In the genomic region with DNA sequence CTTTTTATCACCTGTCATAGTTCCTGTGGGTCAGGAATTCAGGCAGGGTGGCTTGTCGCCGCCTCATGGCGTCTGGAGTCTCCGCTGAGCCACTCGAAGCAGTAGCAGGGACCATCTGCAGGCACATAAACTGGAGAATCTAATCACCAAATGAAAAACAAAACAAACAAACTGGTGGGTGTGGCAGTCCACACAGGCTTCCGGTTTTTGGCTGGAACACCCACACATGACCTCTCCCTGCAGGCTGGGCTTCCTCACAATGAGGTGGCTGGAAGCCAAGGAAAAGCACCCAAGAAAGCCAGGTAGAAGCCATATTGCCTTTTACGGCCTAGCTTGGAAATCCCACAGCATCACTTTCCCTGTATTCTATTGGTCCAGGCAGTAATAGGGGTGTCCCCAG, we compare ENCODE assay signal across 20 cellular contexts.
DNase-seq lines count a peak whose midpoint lies in the region; ATAC-seq, FAIRE-seq and TF ChIP-seq lines count a peak whose summit lies in the region.
"Had no signal": no experiment of that assay in that cellular context is flagged by ENCODE, and none has a peak within 500 bp of the region (broad histone marks: within the 10 kb centered on the region; RNA-seq: fewer than 3 reads in every experiment).

No MANE protein-coding gene starts in this region.

- H3K4me1 Mint-ChIP-seq in MCF 10A (ENCODE audit: insufficient read depth, unreplicated experiment): peaks cover 40% of the 10 kb centered on the region
- H3K4me1 Mint-ChIP-seq in CD4-positive, alpha-beta memory T cell: no peaks in the 10 kb centered on the region

- no peaks in the 10 kb centered on the region for H3K9me3 ChIP-seq in breast epithelium
- no peaks in the 10 kb centered on the region for H3K9me3 ChIP-seq in CD4-positive, alpha-beta memory T cell (ENCODE audit: control insufficient read depth in 1 of 2, low read length in 2 of 2)
- H3K9me3 ChIP-seq: sigmoid colon had no signal

- BruUV-seq in MCF 10A (replicated peaks; lab: Mats Ljungman, UMichigan): no TSS peak

- H3K36me3 ChIP-seq in breast epithelium (no peaks in the 10 kb centered on the region), bronchial epithelial cell (ENCODE audit: control insufficient read depth, insufficient read depth, low read length) (no peaks in the 10 kb centered on the region)
- no peaks in the 10 kb centered on the region for H3K36me3 ChIP-seq in CD4-positive, alpha-beta memory T cell (ENCODE audit: insufficient read depth, low read length)
- H3K36me3 ChIP-seq: BLaER1 treated with 17β-estradiol and CSF1 and Interleukin-3, amounts not matched to agents 10 nM and 100 nM; brain microvascular endothelial cell; sigmoid colon had no signal

- H3K27me3 Mint-ChIP-seq in MCF 10A (ENCODE audit: insufficient read depth, unreplicated experiment): no peaks in the 10 kb centered on the region
- H3K27me3 Mint-ChIP-seq in CD4-positive, alpha-beta memory T cell: peaks cover 1 to 8% of the 10 kb centered on the region in 2 donors

- DNase-seq in MCF 10A (ENCODE audit: unreplicated experiment) (peak; percentile 70), breast epithelium (ENCODE audit: low spot score in 2 of 2) (no peak), NCI-H748 (lab: John Stamatoyannopoulos, UW; ENCODE audit: unreplicated experiment) (peak; percentile 89), bronchial epithelial cell (ENCODE audit: low read depth) (peak; percentile 71)
- no peak for DNase-seq in CD4-positive, alpha-beta memory T cell
- DNase-seq: ACHN; activated CD4-positive, alpha-beta T cell treated with anti-CD3 and anti-CD28 coated beads for 48 hours; activated effector memory CD4-positive, alpha-beta T cell treated with anti-CD3 and anti-CD28 coated beads, Interleukin-2, amount 50 U/mL, for 16 hours; brain microvascular endothelial cell; head of caudate nucleus; Karpas-422; NCI-H2171 treated with DMSO at 0.1 percent for 48 hours; sigmoid colon had no signal

- H3K27ac ChIP-seq in breast epithelium: peak overlapping the region in 1 of 2 donors; percentile 20
- no peak overlapping the region for H3K27ac ChIP-seq in CD4-positive, alpha-beta memory T cell (ENCODE audit: low read depth, low read length)
- H3K27ac ChIP-seq: brain microvascular endothelial cell, coronary artery, sigmoid colon had no signal

- H3K27me3 ChIP-seq in breast epithelium (no peaks in the 10 kb centered on the region), bronchial epithelial cell (ENCODE audit: control insufficient read depth, insufficient read depth, low read length) (no peaks in the 10 kb centered on the region)
- no peaks in the 10 kb centered on the region for H3K27me3 ChIP-seq in CD4-positive, alpha-beta memory T cell (ENCODE audit: insufficient read depth, low read length)
- H3K27me3 ChIP-seq: BLaER1 treated with 17β-estradiol and CSF1 and Interleukin-3, amounts not matched to agents 10 nM and 100 nM; brain microvascular endothelial cell; sigmoid colon had no signal

- intact Hi-C loops in MCF 10A (cut with micrococcal nuclease) (no loop called here), breast epithelium (cut with DNase I; ENCODE audit: low total_unique reads) (no loop called here)
- intact Hi-C loops in CD4-positive, alpha-beta memory T cell (cut with micrococcal nuclease): no loop called here

- CTCF ChIA-PET in MCF 10A (lab: Yijun Ruan, JAX): interaction anchor here (1.3 to 3.9 kb wide), 2 partner anchors 82 to 430 kb away, joined by 6 to 14 read pairs; no protein-coding TSS in a partner anchor
- CTCF ChIA-PET in CD4-positive, alpha-beta memory T cell (lab: Charles Lee; ENCODE audit: partially characterized antibody): no interaction called here

- no peak overlapping the region for H3K4me3 ChIP-seq in breast epithelium
- no peak overlapping the region for H3K4me3 ChIP-seq in bronchial epithelial cell (ENCODE audit: low read depth, low read length)
- H3K4me3 ChIP-seq in CD4-positive, alpha-beta memory T cell (ENCODE audit: low read length in 2 of 2): no peak overlapping the region
- H3K4me3 ChIP-seq: BLaER1 treated with 17β-estradiol and CSF1 and Interleukin-3, amounts not matched to agents 10 nM and 100 nM; coronary artery; sigmoid colon had no signal

- ATAC-seq in HG03565 (IDR thresholded peaks at IDR 0.05; ENCODE audit: unreplicated experiment) (no peak), GM18867 (IDR thresholded peaks at IDR 0.05; ENCODE audit: unreplicated experiment) (no peak), HG03342 (IDR thresholded peaks at IDR 0.05; ENCODE audit: unreplicated experiment) (no peak)

- H3K9me3 Mint-ChIP-seq in MCF 10A (ENCODE audit: unreplicated experiment): no peaks in the 10 kb centered on the region
- H3K9me3 Mint-ChIP-seq in CD4-positive, alpha-beta memory T cell: peaks cover 0 to 12% (median under 1%) of the 10 kb centered on the region in 8 donors

- TF ChIP-seq CTCF in MCF 10A (IDR thresholded peaks at IDR 0.05; ENCODE audit: unreplicated experiment): no peak
- TF ChIP-seq CTCF in breast epithelium (IDR thresholded peaks at IDR 0.05): no peak
- TF ChIP-seq CTCF in bronchial epithelial cell (IDR thresholded peaks at IDR 0.05; ENCODE audit: insufficient read depth, low read length, severe bottlenecking): no peak

- POLR2A ChIA-PET in MCF 10A (lab: Yijun Ruan, JAX): interaction anchor here (0.7 to 4.9 kb wide), 8 partner anchors 8 to 199 kb away, joined by 3 to 37 read pairs (median 16); no protein-coding TSS in a partner anchor
- POLR2A ChIA-PET in CD4-positive, alpha-beta memory T cell (lab: Charles Lee; ENCODE audit: partially characterized antibody): no interaction called here

- peaks cover 7% of the 10 kb centered on the region for H3K36me3 Mint-ChIP-seq in MCF 10A (ENCODE audit: insufficient read depth, unreplicated experiment)
- H3K36me3 Mint-ChIP-seq in CD4-positive, alpha-beta memory T cell: no peaks in the 10 kb centered on the region

- no peak for FAIRE-seq in bronchial epithelial cell (lab: Jason Lieb, UNC)
- FAIRE-seq: endometrium, RCC 7860 had no signal

- H3K4me1 ChIP-seq in breast epithelium: no peaks in the 10 kb centered on the region
- H3K4me1 ChIP-seq in CD4-positive, alpha-beta memory T cell (ENCODE audit: insufficient read depth, low read length): no peaks in the 10 kb centered on the region
- H3K4me1 ChIP-seq: sigmoid colon had no signal

- TF ChIP-seq POLR2A in breast epithelium (IDR thresholded peaks at IDR 0.05): no peak

- no peak overlapping the region for H3K27ac Mint-ChIP-seq in MCF 10A (ENCODE audit: low read depth, unreplicated experiment)
- no peak overlapping the region for H3K27ac Mint-ChIP-seq in CD4-positive, alpha-beta memory T cell

- no peak overlapping the region for H3K4me3 Mint-ChIP-seq in MCF 10A (ENCODE audit: unreplicated experiment)
- H3K4me3 Mint-ChIP-seq in CD4-positive, alpha-beta memory T cell: no peak overlapping the region

Comparison
In these comparisons a context has a peak if more than half of its experiments do, and no peak if none do; other contexts are left out.
1. DNase-seq: peak in MCF 10A (single experiment), NCI-H748 (single experiment) and bronchial epithelial cell (single experiment); none in breast epithelium (0 of 2) and CD4-positive, alpha-beta memory T cell (0 of 5).